Comparison of ENCODE assay signal across 20 cellular contexts in genomic region chr4:174437324-174437723, GRCh38.
DNase-seq lines count a peak whose midpoint lies in the region; ATAC-seq, FAIRE-seq and TF ChIP-seq lines count a peak whose summit lies in the region.
"Had no signal": no experiment of that assay in that cellular context is flagged by ENCODE, and none has a peak within 500 bp of the region (broad histone marks: within the 10 kb centered on the region; RNA-seq: fewer than 3 reads in every experiment).

No MANE protein-coding gene starts in this region.

- H4K5ac ChIP-seq in IMR-90 (ENCODE audit: low read depth, low read length), result no peak overlapping the region

- TF ChIP-seq POLR2A in A549 (IDR thresholded peaks at IDR 0.05; ENCODE audit: low read length) (no peak), IMR-90 (IDR thresholded peaks at IDR 0.05; ENCODE audit: low read depth, low read length) (no peak)

- CTCF ChIA-PET in A549 (lab: Yijun Ruan, JAX), result interaction anchor here (0.6 kb wide), 2 partner anchors 15 to 67 kb away, joined by 4 read pairs; no protein-coding TSS in a partner anchor
- CTCF ChIA-PET in IMR-90 (lab: Yijun Ruan, JAX), result no interaction called here
- CTCF ChIA-PET in Caco-2 (lab: Charles Lee), result no interaction called here

- no peak overlapping the region for H4K91ac ChIP-seq in IMR-90 (ENCODE audit: insufficient read depth, low read depth, low read length)

- TF ChIP-seq CTCF in A549 (IDR thresholded peaks at IDR 0.05) (no peak), IMR-90 (conservative IDR thresholded peaks at IDR 0.05; ENCODE audit: low read depth, low read length) (no peak), brain microvascular endothelial cell (IDR thresholded peaks at IDR 0.05; ENCODE audit: low read depth, low read length, missing control alignments) (no peak), Caco-2 (IDR thresholded peaks at IDR 0.05; ENCODE audit: insufficient read depth in 1 of 2, low read depth in 1 of 2, low read length in 1 of 2, severe bottlenecking in 1 of 2, unreplicated experiment in 1 of 2) (no peak)

- H3K27me3 ChIP-seq in IMR-90 (ENCODE audit: control insufficient read depth, insufficient read depth, low read length) (no peaks in the 10 kb centered on the region), brain microvascular endothelial cell (replicated peaks) (no peaks in the 10 kb centered on the region), Caco-2 (replicated peaks; ENCODE audit: control insufficient read depth, insufficient read depth, low read length) (no peaks in the 10 kb centered on the region)
- H3K27me3 ChIP-seq: body of pancreas, ovary, tibial artery had no signal

- dilution Hi-C loops in IMR-90 (cut with HindIII; ENCODE audit: low sequenced_read_pairs, unreplicated experiment), result no loop called here

- peaks cover 22% of the 10 kb centered on the region for H3K9me3 ChIP-seq in A549
- H3K9me3 ChIP-seq in IMR-90 (ENCODE audit: control insufficient read depth, insufficient read depth, low read length), result peaks cover 2% of the 10 kb centered on the region; the same call in 1 of the 2 replicates
- H3K9me3 ChIP-seq in Caco-2, result no peaks in the 10 kb centered on the region
- H3K9me3 ChIP-seq: body of pancreas, ovary, tibial artery had no signal

- TF ChIP-seq RAD21 in A549 (conservative IDR thresholded peaks at IDR 0.05 in 1 of 2, IDR thresholded peaks at IDR 0.05 in 1 of 2) (peak; percentile 34 to 49; a peak in 3 of 5 replicates), IMR-90 (IDR thresholded peaks at IDR 0.05; ENCODE audit: low read length) (no peak)

- H3K4me2 ChIP-seq in A549, result peak overlapping the region; percentile 62
- no peak overlapping the region for H3K4me2 ChIP-seq in IMR-90 (ENCODE audit: low read depth, low read length)

- peak; percentile 84 to 94 for ATAC-seq in A549
- no peak; the same call in 1 of the 2 replicates for ATAC-seq in IMR-90 (ENCODE audit: low read depth)
- ATAC-seq in left lobe of liver, result no peak
- no peak for ATAC-seq in HG03571 (IDR thresholded peaks at IDR 0.05; ENCODE audit: unreplicated experiment)
- ATAC-seq: body of pancreas had no signal

- no peak overlapping the region for H3K18ac ChIP-seq in IMR-90 (ENCODE audit: low read depth, low read length)

- no peak overlapping the region for H3K4me3 ChIP-seq in A549
- H3K4me3 ChIP-seq in IMR-90 (ENCODE audit: insufficient read depth, low read depth, low read length), result no peak overlapping the region
- H3K4me3 ChIP-seq in brain microvascular endothelial cell (ENCODE audit: low read depth, low read length), result no peak overlapping the region
- no peak overlapping the region for H3K4me3 ChIP-seq in Caco-2 (ENCODE audit: low read depth, low read length)
- H3K4me3 ChIP-seq: body of pancreas, ovary, tibial artery had no signal

- 0% methylated on average over 2 of the region's 2 CpGs for WGBS in A549 (ENCODE audit: missing lambda C conversion rate)
- no CpG with 5 or more reads among the region's 2 CpGs for WGBS in IMR-90 (ENCODE audit: extremely low coverage in 2 of 2, insufficient read length in 1 of 2), 2 experiments

- H4K20me1 ChIP-seq in IMR-90 (ENCODE audit: insufficient read depth, low read length), result no peaks in the 10 kb centered on the region

- no peak overlapping the region for H3K56ac ChIP-seq in IMR-90 (ENCODE audit: extremely low read depth, insufficient read depth, low read length)

- no peak overlapping the region for H2AK5ac ChIP-seq in IMR-90 (ENCODE audit: low read depth, low read length)

- no peak overlapping the region for H4K8ac ChIP-seq in IMR-90 (ENCODE audit: low read depth in 2 of 2, low read length in 2 of 2)

- no peak overlapping the region for H2BK20ac ChIP-seq in IMR-90 (ENCODE audit: low read depth, low read length)

- peaks cover 24% of the 10 kb centered on the region for H3K4me1 ChIP-seq in A549
- H3K4me1 ChIP-seq in IMR-90 (ENCODE audit: control insufficient read depth, insufficient read depth, low read length), result no peaks in the 10 kb centered on the region
- no peaks in the 10 kb centered on the region for H3K4me1 ChIP-seq in Caco-2
- H3K4me1 ChIP-seq: body of pancreas had no signal

- H3K27me3 Mint-ChIP-seq in Caco-2 (ENCODE audit: insufficient read depth, unreplicated experiment), result no peaks in the 10 kb centered on the region
- H3K27me3 Mint-ChIP-seq: activated CD4-positive, alpha-beta memory T cell treated with anti-CD3 and anti-CD28 coated beads for 36 hours had no signal

- H3K4me3 Mint-ChIP-seq in Caco-2 (ENCODE audit: unreplicated experiment), result no peak overlapping the region
- H3K4me3 Mint-ChIP-seq: activated CD4-positive, alpha-beta memory T cell treated with anti-CD3 and anti-CD28 coated beads for 36 hours had no signal

- no peak overlapping the region for H2BK15ac ChIP-seq in IMR-90 (ENCODE audit: low read depth, low read length)

- in situ Hi-C loops in IMR-90 (cut with MboI; ENCODE audit: low sequenced_read_pairs), result no loop called here
- in situ Hi-C loops in brain microvascular endothelial cell (cut with HindIII; ENCODE audit: low pct_ligation_motif_present, low sequenced_read_pairs), result no loop called here

- H3K9me3 Mint-ChIP-seq in Caco-2 (ENCODE audit: unreplicated experiment), result no peaks in the 10 kb centered on the region
- H3K9me3 Mint-ChIP-seq: activated CD4-positive, alpha-beta memory T cell treated with anti-CD3 and anti-CD28 coated beads for 36 hours had no signal

- no peak overlapping the region for H3K27ac Mint-ChIP-seq in Caco-2 (ENCODE audit: unreplicated experiment)
- H3K27ac Mint-ChIP-seq: activated CD4-positive, alpha-beta memory T cell treated with anti-CD3 and anti-CD28 coated beads for 36 hours had no signal

- no peak overlapping the region for H2AK9ac ChIP-seq in IMR-90 (replicated peaks; ENCODE audit: low read depth, low read length, poor library complexity)

- peak; percentile 83 to 89; a peak in 4 of 5 replicates for TF ChIP-seq EP300 in A549 (IDR thresholded peaks at IDR 0.05)

- no peak overlapping the region for H3K4ac ChIP-seq in IMR-90 (ENCODE audit: low read depth, low read length)

- H2BK120ac ChIP-seq in IMR-90 (ENCODE audit: low read depth, low read length), result no peak overlapping the region

- no peaks in the 10 kb centered on the region for H3K36me3 Mint-ChIP-seq in Caco-2 (ENCODE audit: insufficient read depth, unreplicated experiment)
- H3K36me3 Mint-ChIP-seq: activated CD4-positive, alpha-beta memory T cell treated with anti-CD3 and anti-CD28 coated beads for 36 hours had no signal

- DNase-seq in A549 (ENCODE audit: low read depth in 1 of 2, low spot score in 1 of 2), result peak; percentile 43 to 93
- peak; percentile 36 for DNase-seq in IMR-90
- peak; percentile 47 for DNase-seq in brain microvascular endothelial cell
- peak; percentile 83 for DNase-seq in glomerular visceral epithelial cell (ENCODE audit: extremely low spot score)
- DNase-seq in Caco-2, result no peak
- DNase-seq in left lobe of liver (ENCODE audit: low spot score), result no peak
- DNase-seq in T-helper 1 cell, result no peak
- DNase-seq: activated CD4-positive, alpha-beta memory T cell treated with anti-CD3 and anti-CD28 coated beads for 36 hours; AML-193; body of pancreas; DND-41; midbrain; MM.1S; NCI-H2081 treated with DMSO at 0.1 percent for 48 hours; ovary; SIG-M5; tibial artery had no signal

- no peaks in the 10 kb centered on the region for H3K79me1 ChIP-seq in IMR-90 (ENCODE audit: low read depth in 1 of 2, low read length in 2 of 2)

- FAIRE-seq in A549 (lab: Jason Lieb, UNC), result no peak
- FAIRE-seq: GM12892, TTC549 had no signal

- H3K23ac ChIP-seq in IMR-90 (ENCODE audit: low read depth, low read length), result no peak overlapping the region

- POLR2A ChIA-PET in A549 (lab: Yijun Ruan, JAX), result interaction anchor here (0.6 to 1.0 kb wide), 3 partner anchors 13 to 87 kb away, joined by 4 to 6 read pairs (median 5); partner anchors contain the start of gene HPGD
- POLR2A ChIA-PET in IMR-90 (lab: Charles Lee; ENCODE audit: unreplicated experiment), result no interaction called here
- POLR2A ChIA-PET in Caco-2 (lab: Charles Lee), result no interaction called here

- H3K27ac ChIP-seq in A549, result peak overlapping the region; percentile 92 to 94
- H3K27ac ChIP-seq in IMR-90 (ENCODE audit: insufficient read depth, low read length), result no peak overlapping the region
- peak overlapping the region; percentile 47 for H3K27ac ChIP-seq in brain microvascular endothelial cell
- H3K27ac ChIP-seq: body of pancreas, ovary, tibial artery had no signal

- H3K9ac ChIP-seq in IMR-90 (ENCODE audit: low read depth, low read length), result no peak overlapping the region

- H3K36me3 ChIP-seq in IMR-90 (ENCODE audit: control insufficient read depth, insufficient read depth, low read length) (no peaks in the 10 kb centered on the region), brain microvascular endothelial cell (replicated peaks) (no peaks in the 10 kb centered on the region), Caco-2 (ENCODE audit: control insufficient read depth, insufficient read depth, low read length) (no peaks in the 10 kb centered on the region)
- H3K36me3 ChIP-seq: ovary, tibial artery had no signal

- H3K14ac ChIP-seq in IMR-90 (replicated peaks; ENCODE audit: low read depth, low read length), result no peak overlapping the region

- no peaks in the 10 kb centered on the region for H3K9me1 ChIP-seq in IMR-90 (ENCODE audit: insufficient read depth, low read length)

- BruUV-seq in IMR-90 (replicated peaks; lab: Mats Ljungman, UMichigan) (no TSS peak), Caco-2 (replicated peaks; lab: Mats Ljungman, UMichigan) (no TSS peak)

- H2AFZ ChIP-seq in IMR-90 (replicated peaks; ENCODE audit: low read length, poor library complexity), result no peak overlapping the region

- intact Hi-C loops in IMR-90 (cut with micrococcal nuclease) (no loop called here), Caco-2 (cut with micrococcal nuclease; ENCODE audit: unreplicated experiment) (no loop called here)

- no peak overlapping the region for H2BK5ac ChIP-seq in IMR-90 (ENCODE audit: low read depth, low read length, poor library complexity, severe bottlenecking)

- peaks cover 8% of the 10 kb centered on the region for H3K4me1 Mint-ChIP-seq in Caco-2 (ENCODE audit: low read depth, unreplicated experiment)

TF ChIP-seq in A549, 52 proteins besides CTCF, POLR2A, EP300 and RAD21 (continues in another document):
- no peak for TF ChIP-seq TFCP2L1 (CRISPR knock-in tag; IDR thresholded peaks at IDR 0.05)
- TF ChIP-seq NFE2L2 (conservative IDR thresholded peaks at IDR 0.05; ENCODE audit: low read length), result peak; percentile 51; the same call in 1 of the 2 replicates
- no peak for TF ChIP-seq POLR2AphosphoS2 (conservative IDR thresholded peaks at IDR 0.05; ENCODE audit: low read length)
- no peak for TF ChIP-seq CHD2 (IDR thresholded peaks at IDR 0.05; ENCODE audit: low read length, partially characterized antibody)
- TF ChIP-seq HDAC2 (IDR thresholded peaks at IDR 0.05), result no peak

TF ChIP-seq in IMR-90, 13 proteins besides CTCF, POLR2A, EP300 and RAD21 (continues in another document):
- TF ChIP-seq MXI1 (IDR thresholded peaks at IDR 0.05; ENCODE audit: borderline replicate concordance, low read depth, low read length) (no peak), RCOR1 (IDR thresholded peaks at IDR 0.05; ENCODE audit: insufficient replicate concordance, low read length) (no peak), CHD1 (IDR thresholded peaks at IDR 0.05; ENCODE audit: low read depth, low read length) (no peak)

Comparison
In these comparisons a context has a peak if more than half of its experiments do, and no peak if none do; other contexts are left out.
1. ATAC-seq: peak in A549 (2 of 2); none in IMR-90 (single experiment), left lobe of liver (single experiment) and HG03571 (single experiment).
2. DNase-seq: peak in A549 (2 of 2), IMR-90 (single experiment), brain microvascular endothelial cell (single experiment) and glomerular visceral epithelial cell (single experiment); none in Caco-2 (0 of 2), left lobe of liver (single experiment) and T-helper 1 cell (0 of 5).